Comparison of ENCODE assay signal across 1 cellular context in the genomic region with DNA sequence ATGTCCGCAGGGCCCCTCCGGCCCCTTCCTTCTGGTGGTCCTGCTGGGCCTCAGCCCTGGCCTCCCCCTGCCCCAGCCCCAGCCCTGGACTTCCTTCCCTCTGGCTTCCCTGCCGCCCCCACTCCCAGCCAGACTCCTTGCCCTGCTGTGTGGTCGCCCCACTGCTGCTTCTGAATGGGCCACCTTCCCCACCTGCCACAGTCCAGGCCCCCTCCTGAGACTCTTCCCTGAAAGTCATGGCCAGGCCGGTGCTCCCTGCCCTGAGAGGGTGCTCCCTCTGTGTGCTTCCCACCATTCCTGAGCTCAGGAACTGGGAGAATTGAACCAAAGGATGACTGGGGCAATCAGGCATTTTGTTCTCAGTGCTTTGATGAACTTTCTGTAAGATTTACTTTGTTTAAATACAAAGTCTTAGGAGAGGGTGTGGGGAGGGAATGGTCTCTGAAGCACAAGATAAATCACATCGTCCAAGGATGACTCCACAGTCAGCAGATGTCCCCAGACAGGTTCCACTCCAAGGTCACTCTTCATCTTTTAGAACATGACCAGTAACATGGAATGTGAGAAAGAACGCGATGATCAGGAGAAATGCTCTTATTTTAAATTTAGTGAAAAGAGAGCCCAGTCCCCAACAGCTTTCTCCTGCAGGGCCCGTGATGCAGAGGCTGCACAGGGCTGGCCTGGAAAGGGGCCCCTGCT.
TF ChIP-seq lines count a peak whose summit lies in the region.

No MANE protein-coding gene starts in this region.

TF ChIP-seq in K562, 482 proteins besides CTCF, POLR2A, EP300 and RAD21:
- TF ChIP-seq JUN (IDR thresholded peaks at IDR 0.05; ENCODE audit: borderline replicate concordance, low read depth, low read length) (no peak), JUN (CRISPR knock-in tag; IDR thresholded peaks at IDR 0.05; ENCODE audit: borderline replicate concordance) (no peak), PRMT5 (CRISPR knock-in tag; IDR thresholded peaks at IDR 0.05) (no peak), NFE2 (IDR thresholded peaks at IDR 0.05; ENCODE audit: low read depth) (no peak), MCM2 (IDR thresholded peaks at IDR 0.05; ENCODE audit: low read depth) (peak; percentile 42; the same call in 1 of the 2 replicates), ESRRA (IDR thresholded peaks at IDR 0.05; ENCODE audit: borderline replicate concordance, low read depth) (peak; percentile 55; the same call in 1 of the 2 replicates), ZNF263 (CRISPR knock-in tag; IDR thresholded peaks at IDR 0.05; ENCODE audit: borderline replicate concordance) (peak; percentile 100), PHF8 (IDR thresholded peaks at IDR 0.05; ENCODE audit: borderline replicate concordance, low read length) (peak; percentile 29; the same call in 1 of the 2 replicates), KDM1A (IDR thresholded peaks at IDR 0.05) (peak in 1 of 2 experiments; percentile 10; a peak in 1 of 4 replicates), MEIS2 (IDR thresholded peaks at IDR 0.05; ENCODE audit: partially characterized antibody) (peak; percentile 53)
- TF ChIP-seq, protein P1, sequence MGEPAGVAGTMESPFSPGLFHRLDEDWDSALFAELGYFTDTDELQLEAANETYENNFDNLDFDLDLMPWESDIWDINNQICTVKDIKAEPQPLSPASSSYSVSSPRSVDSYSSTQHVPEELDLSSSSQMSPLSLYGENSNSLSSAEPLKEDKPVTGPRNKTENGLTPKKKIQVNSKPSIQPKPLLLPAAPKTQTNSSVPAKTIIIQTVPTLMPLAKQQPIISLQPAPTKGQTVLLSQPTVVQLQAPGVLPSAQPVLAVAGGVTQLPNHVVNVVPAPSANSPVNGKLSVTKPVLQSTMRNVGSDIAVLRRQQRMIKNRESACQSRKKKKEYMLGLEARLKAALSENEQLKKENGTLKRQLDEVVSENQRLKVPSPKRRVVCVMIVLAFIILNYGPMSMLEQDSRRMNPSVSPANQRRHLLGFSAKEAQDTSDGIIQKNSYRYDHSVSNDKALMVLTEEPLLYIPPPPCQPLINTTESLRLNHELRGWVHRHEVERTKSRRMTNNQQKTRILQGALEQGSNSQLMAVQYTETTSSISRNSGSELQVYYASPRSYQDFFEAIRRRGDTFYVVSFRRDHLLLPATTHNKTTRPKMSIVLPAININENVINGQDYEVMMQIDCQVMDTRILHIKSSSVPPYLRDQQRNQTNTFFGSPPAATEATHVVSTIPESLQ (CRISPR knock-in tag; IDR thresholded peaks at IDR 0.05), result 0 out of 2 replicates have a peak, but pooled peaks have one; percentile 32
- TF ChIP-seq, protein P2, sequence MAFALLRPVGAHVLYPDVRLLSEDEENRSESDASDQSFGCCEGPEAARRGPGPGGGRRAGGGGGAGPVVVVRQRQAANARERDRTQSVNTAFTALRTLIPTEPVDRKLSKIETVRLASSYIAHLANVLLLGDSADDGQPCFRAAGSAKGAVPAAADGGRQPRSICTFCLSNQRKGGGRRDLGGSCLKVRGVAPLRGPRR (CRISPR knock-in tag; IDR thresholded peaks at IDR 0.05), result no peak
- TF ChIP-seq, protein P3, sequence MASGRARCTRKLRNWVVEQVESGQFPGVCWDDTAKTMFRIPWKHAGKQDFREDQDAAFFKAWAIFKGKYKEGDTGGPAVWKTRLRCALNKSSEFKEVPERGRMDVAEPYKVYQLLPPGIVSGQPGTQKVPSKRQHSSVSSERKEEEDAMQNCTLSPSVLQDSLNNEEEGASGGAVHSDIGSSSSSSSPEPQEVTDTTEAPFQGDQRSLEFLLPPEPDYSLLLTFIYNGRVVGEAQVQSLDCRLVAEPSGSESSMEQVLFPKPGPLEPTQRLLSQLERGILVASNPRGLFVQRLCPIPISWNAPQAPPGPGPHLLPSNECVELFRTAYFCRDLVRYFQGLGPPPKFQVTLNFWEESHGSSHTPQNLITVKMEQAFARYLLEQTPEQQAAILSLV (tag; IDR thresholded peaks at IDR 0.05), result no peak
TF ChIP-seq in K562: peak in this region for 7.
